1 cellular context compared by ENCODE assay signal in genomic region chr11:65121447-65121864, GRCh38.
TF ChIP-seq lines count a peak whose summit lies in the region.

No MANE protein-coding gene starts in this region.

TF ChIP-seq in K562, 482 proteins besides CTCF, POLR2A, EP300 and RAD21 (continued from another document):
- TF ChIP-seq CHD7 (IDR thresholded peaks at IDR 0.05; ENCODE audit: low read depth, low read length) (no peak), PURB (CRISPR knock-in tag; IDR thresholded peaks at IDR 0.05; ENCODE audit: low read depth) (no peak), NFIX (CRISPR knock-in tag; IDR thresholded peaks at IDR 0.05; ENCODE audit: low read depth) (no peak), ZNF431 (CRISPR knock-in tag; IDR thresholded peaks at IDR 0.05) (no peak), ATF2 (CRISPR knock-in tag; IDR thresholded peaks at IDR 0.05) (no peak), ZNF253 (CRISPR knock-in tag; conservative IDR thresholded peaks at IDR 0.05) (no peak), TCFL5 (CRISPR knock-in tag; conservative IDR thresholded peaks at IDR 0.05) (no peak), SFPQ (IDR thresholded peaks at IDR 0.05; ENCODE audit: low read depth, low read length) (no peak), NUFIP1 (IDR thresholded peaks at IDR 0.05; ENCODE audit: partially characterized antibody) (no peak), GABPB2 (CRISPR knock-in tag; conservative IDR thresholded peaks at IDR 0.05) (no peak), BDP1 (IDR thresholded peaks at IDR 0.05; ENCODE audit: insufficient read depth, insufficient read length) (no peak), NR2C1 (IDR thresholded peaks at IDR 0.05) (peak; percentile 47), NR2C1 (tag; IDR thresholded peaks at IDR 0.05) (peak; percentile 67), POLR2B (IDR thresholded peaks at IDR 0.05; ENCODE audit: low read depth, partially characterized antibody) (no peak), RNF219 (CRISPR knock-in tag; IDR thresholded peaks at IDR 0.05) (no peak), THRA (IDR thresholded peaks at IDR 0.05) (no peak), MCM2 (IDR thresholded peaks at IDR 0.05; ENCODE audit: low read depth) (no peak), RUNX1 (IDR thresholded peaks at IDR 0.05; ENCODE audit: low read depth) (no peak), KAT7 (CRISPR knock-in tag; IDR thresholded peaks at IDR 0.05; ENCODE audit: borderline replicate concordance) (0 out of 2 replicates have a peak, but pooled peaks have one; percentile 92), HINFP (tag; conservative IDR thresholded peaks at IDR 0.05; ENCODE audit: low read depth) (no peak), ZBED1 (IDR thresholded peaks at IDR 0.05) (no peak), CBX3 (IDR thresholded peaks at IDR 0.05; ENCODE audit: borderline replicate concordance in 1 of 2, low read length in 2 of 2) (no peak), CREB3 (tag; conservative IDR thresholded peaks at IDR 0.05; ENCODE audit: low read depth) (no peak), ZNF830 (CRISPR knock-in tag; IDR thresholded peaks at IDR 0.05) (no peak), ZBTB33 (CRISPR knock-in tag; IDR thresholded peaks at IDR 0.05) (no peak), ZBTB49 (CRISPR knock-in tag; IDR thresholded peaks at IDR 0.05; ENCODE audit: borderline replicate concordance) (no peak)
